9 cellular contexts compared by ENCODE assay signal in genomic region chr9:137218754-137219271, GRCh38. TPM values are rescaled to one million over a fixed set of nuclear protein-coding genes. Genes with fewer than 3 reads are reported as not detected.
DNase-seq lines count a peak whose midpoint lies in the region; ATAC-seq and TF ChIP-seq lines count a peak whose summit lies in the region.
"Had no signal": no experiment of that assay in that cellular context is flagged by ENCODE, and none has a peak within 500 bp of the region (broad histone marks: within the 10 kb centered on the region; RNA-seq: fewer than 3 reads in every experiment).

No MANE protein-coding gene starts in this region.

- H2BK12ac ChIP-seq in trophoblast cell (ENCODE audit: low read length), result no peak overlapping the region

- H3K23ac ChIP-seq in trophoblast cell (ENCODE audit: low read length), result no peak overlapping the region

- no CpG with 5 or more reads among the region's 12 CpGs for WGBS in trophoblast cell (ENCODE audit: extremely low coverage, insufficient coverage, insufficient read length)

- no peak overlapping the region for H2BK5ac ChIP-seq in trophoblast cell (ENCODE audit: low read depth, low read length, poor library complexity)

- peaks cover 2% of the 10 kb centered on the region for H3K79me2 ChIP-seq in trophoblast cell (ENCODE audit: control insufficient read depth, insufficient read depth, low read length, poor library complexity)
- H3K79me2 ChIP-seq: parathyroid adenoma had no signal

- no peak overlapping the region for H2AK5ac ChIP-seq in trophoblast cell (ENCODE audit: low read length)

- ATAC-seq in sciatic nerve, result no peak
- no peak for ATAC-seq in effector memory CD8-positive, alpha-beta T cell (replicated peaks)
- ATAC-seq: esophagus mucosa had no signal

- peaks cover 10% of the 10 kb centered on the region for H3K36me3 Mint-ChIP-seq in effector memory CD8-positive, alpha-beta T cell (ENCODE audit: insufficient read depth)

- no peak overlapping the region for H3K4ac ChIP-seq in trophoblast cell (ENCODE audit: low read depth, low read length)

- H3K36me3 ChIP-seq in brain microvascular endothelial cell (replicated peaks), result peaks cover 2% of the 10 kb centered on the region
- peaks cover 31 to 35% of the 10 kb centered on the region in 2 experiments for H3K36me3 ChIP-seq in trophoblast cell (ENCODE audit: control insufficient read depth in 1 of 2, insufficient read depth in 2 of 2, low read length in 2 of 2)

- no peak for TF ChIP-seq CTCF in brain microvascular endothelial cell (IDR thresholded peaks at IDR 0.05; ENCODE audit: low read depth, low read length, missing control alignments)

- H4K91ac ChIP-seq in trophoblast cell (ENCODE audit: low read depth, low read length), result no peak overlapping the region

- in situ Hi-C loops in brain microvascular endothelial cell (cut with HindIII; ENCODE audit: low pct_ligation_motif_present, low sequenced_read_pairs), result no loop called here

- no peak overlapping the region for H2BK120ac ChIP-seq in trophoblast cell (ENCODE audit: insufficient read depth, low read length, poor library complexity)

- peaks cover 0 to 4% of the 10 kb centered on the region in 2 donors for H3K4me1 Mint-ChIP-seq in effector memory CD8-positive, alpha-beta T cell (ENCODE audit: low read depth in 2 of 2)

- no peaks in the 10 kb centered on the region for H3K9me3 ChIP-seq in trophoblast cell (ENCODE audit: insufficient read depth, low read depth, low read length)

- H3K27ac ChIP-seq in brain microvascular endothelial cell (no peak overlapping the region), trophoblast cell (ENCODE audit: low read depth, low read length) (no peak overlapping the region)
- H3K27ac ChIP-seq: parathyroid adenoma had no signal

- intact Hi-C loops in sciatic nerve (cut with DNase I), result no loop called here

- no peak overlapping the region for H3K4me2 ChIP-seq in trophoblast cell (ENCODE audit: low read length)

- no peaks in the 10 kb centered on the region for H3K27me3 Mint-ChIP-seq in effector memory CD8-positive, alpha-beta T cell

- H4K8ac ChIP-seq in trophoblast cell (ENCODE audit: low read depth, low read length), result no peak overlapping the region

- no peak overlapping the region for H3K27ac Mint-ChIP-seq in effector memory CD8-positive, alpha-beta T cell

- peak; percentile 30 for DNase-seq in LoVo (ENCODE audit: low spot score)
- peak; percentile 67 for DNase-seq in brain microvascular endothelial cell
- DNase-seq in trophoblast cell, result peak; percentile 43 to 50
- DNase-seq in cerebellar nuclear complex (lab: John Stamatoyannopoulos, UW), result no peak
- DNase-seq in sciatic nerve (ENCODE audit: low spot score), result no peak
- no peak for DNase-seq in effector memory CD8-positive, alpha-beta T cell
- DNase-seq: NCI-H526 treated with DMSO at 0.1 percent for 48 hours had no signal

- no peak overlapping the region for H3K4me3 Mint-ChIP-seq in effector memory CD8-positive, alpha-beta T cell

- peaks cover 8% of the 10 kb centered on the region for H3K79me1 ChIP-seq in trophoblast cell (ENCODE audit: low read length)

- no peak overlapping the region for H3K9ac ChIP-seq in trophoblast cell (ENCODE audit: low read length)
- H3K9ac ChIP-seq: parathyroid adenoma had no signal

- H3K27me3 ChIP-seq in brain microvascular endothelial cell (replicated peaks) (no peaks in the 10 kb centered on the region), trophoblast cell (ENCODE audit: insufficient read depth, low read length) (no peaks in the 10 kb centered on the region)

- H3K4me3 ChIP-seq in brain microvascular endothelial cell (ENCODE audit: low read depth, low read length), result no peak overlapping the region
- no peak overlapping the region for H3K4me3 ChIP-seq in trophoblast cell (ENCODE audit: low read depth, low read length)

- H3K9me3 Mint-ChIP-seq in effector memory CD8-positive, alpha-beta T cell, result no peaks in the 10 kb centered on the region

- no peak overlapping the region for H4K12ac ChIP-seq in trophoblast cell (ENCODE audit: low read depth, low read length)

- peaks cover 18 to 21% of the 10 kb centered on the region in 2 experiments for H3K4me1 ChIP-seq in trophoblast cell (ENCODE audit: control insufficient read depth in 1 of 2, insufficient read depth in 2 of 2, low read length in 2 of 2)
- H3K4me1 ChIP-seq: parathyroid adenoma had no signal

- no peak overlapping the region for H2AFZ ChIP-seq in trophoblast cell (ENCODE audit: insufficient read depth, low read length, poor library complexity)
- H2AFZ ChIP-seq: parathyroid adenoma had no signal

- H3K18ac ChIP-seq in trophoblast cell (ENCODE audit: low read length), result no peak overlapping the region

- no peak overlapping the region for H3K14ac ChIP-seq in trophoblast cell (ENCODE audit: low read length)

RNA-seq across cellular contexts. Expression of gene RNF208, which starts 3.2 kb away (rescaled TPM):
- polyA plus RNA-seq in trophoblast cell (2013), result 4.7 and 5.3 TPM in 2 replicates
- 10.6 TPM for total RNA-seq in sciatic nerve

RNA-seq across cellular contexts. Expression of gene CYSRT1, which starts 6.2 kb away (rescaled TPM):
- polyA plus RNA-seq in trophoblast cell (2013), result 0.57 and 0.61 TPM in 2 replicates
- not detected for total RNA-seq in sciatic nerve

RNA-seq across cellular contexts. Expression of gene RNF224, which starts 8.5 kb away (rescaled TPM):
- 0.06 TPM in 1 of 2 replicates, not detected in the other for polyA plus RNA-seq in trophoblast cell (2013)
- not detected for total RNA-seq in sciatic nerve

RNA-seq across cellular contexts. Expression of gene SLC34A3, which starts 11.9 kb away (rescaled TPM):
- not detected in 2 replicates for polyA plus RNA-seq in trophoblast cell (2013)
- not detected for total RNA-seq in sciatic nerve

RNA-seq across cellular contexts. Expression of gene NDOR1, which starts 13.3 kb away (rescaled TPM):
- polyA plus RNA-seq in trophoblast cell (2013), result 18.7 and 19.2 TPM in 2 replicates
- 16.5 TPM for total RNA-seq in sciatic nerve

Comparison
In these comparisons a context has a peak if more than half of its experiments do, and no peak if none do; other contexts are left out.
1. DNase-seq: peak in LoVo (single experiment), brain microvascular endothelial cell (single experiment) and trophoblast cell (2 of 2); none in cerebellar nuclear complex (0 of 2), sciatic nerve (single experiment) and effector memory CD8-positive, alpha-beta T cell (0 of 3).